Comparison of ENCODE assay signal across 28 cellular contexts in genomic region chr16:67648088-67648763, GRCh38. TPM values are rescaled to one million over a fixed set of nuclear protein-coding genes. Genes with fewer than 3 reads are reported as not detected.
DNase-seq lines count a peak whose midpoint lies in the region; ATAC-seq and TF ChIP-seq lines count a peak whose summit lies in the region.
"Had no signal": no experiment of that assay in that cellular context is flagged by ENCODE, and none has a peak within 500 bp of the region (broad histone marks: within the 10 kb centered on the region; RNA-seq: fewer than 3 reads in every experiment).

No MANE protein-coding gene starts in this region.

- peaks cover 12% of the 10 kb centered on the region for H3K4me1 Mint-ChIP-seq in CD4-positive, alpha-beta T cell (ENCODE audit: low read depth)
- H3K4me1 Mint-ChIP-seq in activated T-helper 1 cell treated with anti-CD3 and anti-CD28 coated beads, Interleukin-12 subunit alpha, Interleukin-12 subunit beta, Interleukin-2, Interleukin-4 antibody, amounts not matched to agents 30 ng/mL and 10 ng/mL and 1 ng/mL, durations not matched to agents 14 hours and 24 hours and 36 hours (ENCODE audit: low read depth) = peaks cover 4% of the 10 kb centered on the region

- H3K9me3 ChIP-seq in CD4-positive, alpha-beta T cell (ENCODE audit: control insufficient read depth, low read length) = no peaks in the 10 kb centered on the region
- H3K9me3 ChIP-seq in lower lobe of right lung = no peaks in the 10 kb centered on the region
- H3K9me3 ChIP-seq: breast epithelium, stomach, tibial artery had no signal

- H3K36me3 Mint-ChIP-seq in CD4-positive, alpha-beta T cell (ENCODE audit: low read depth) = peaks cover 52% of the 10 kb centered on the region
- peaks cover 26% of the 10 kb centered on the region for H3K36me3 Mint-ChIP-seq in activated T-helper 1 cell treated with anti-CD3 and anti-CD28 coated beads, Interleukin-12 subunit alpha, Interleukin-12 subunit beta, Interleukin-2, Interleukin-4 antibody, amounts not matched to agents 30 ng/mL and 10 ng/mL and 1 ng/mL, durations not matched to agents 14 hours and 24 hours and 36 hours (ENCODE audit: low read depth)

- no peaks in the 10 kb centered on the region for H3K27me3 Mint-ChIP-seq in CD4-positive, alpha-beta T cell
- no peaks in the 10 kb centered on the region for H3K27me3 Mint-ChIP-seq in activated T-helper 1 cell treated with anti-CD3 and anti-CD28 coated beads, Interleukin-12 subunit alpha, Interleukin-12 subunit beta, Interleukin-2, Interleukin-4 antibody, amounts not matched to agents 30 ng/mL and 10 ng/mL and 1 ng/mL, durations not matched to agents 14 hours and 24 hours and 36 hours (ENCODE audit: insufficient read depth)
- H3K27me3 Mint-ChIP-seq: activated B cell treated with CpG ODN at 0.5 μM for 24 hours; naive thymus-derived CD4-positive, alpha-beta T cell had no signal

- DNase-seq in CD4-positive, alpha-beta T cell = no peak
- DNase-seq in activated T-helper 1 cell treated with anti-CD3 and anti-CD28 coated beads, Interleukin-12 subunit alpha, Interleukin-12 subunit beta, Interleukin-2, Interleukin-4 antibody, amounts not matched to agents 30 ng/mL and 10 ng/mL and 1 ng/mL, durations not matched to agents 14 hours and 24 hours and 36 hours (ENCODE audit: low spot score) = no peak
- DNase-seq in lower lobe of right lung = peak; percentile 33
- DNase-seq in AG08395 (ENCODE audit: low spot score) = no peak
- DNase-seq in sciatic nerve (ENCODE audit: low spot score) = no peak
- DNase-seq in Right ventricle myocardium superior = no peak
- DNase-seq: activated B cell treated with CpG ODN at 0.5 μM for 24 hours; activated CD4-positive, alpha-beta T cell treated with anti-CD3 and anti-CD28 coated beads, Interleukin-2, amount 50 U/mL, for 4 hours; midbrain; naive thymus-derived CD4-positive, alpha-beta T cell; NCI-H1092; NCI-H187 treated with DMSO at 0.1 percent for 48 hours; NCI-H524; NK-92 treated with Interleukin-12 subunit alpha and Interleukin-12 subunit beta, amount 100 ng/mL, for 24 hours; occipital lobe; PC-3; SHP77; stimulated activated CD4-positive, alpha-beta T cell treated with anti-CD3 and anti-CD28 coated beads, Interleukin-1b, Interleukin-23, amount 100 ng/mL, for 48 hours; stimulated activated CD8-positive, alpha-beta memory T cell treated with anti-CD3 and anti-CD28 coated beads, Interleukin-4, amount 100 ng/mL, for 48 hours; stomach; tibial artery had no signal

- no peak overlapping the region for H3K4me3 ChIP-seq in lower lobe of right lung
- H3K4me3 ChIP-seq: smooth muscle cell, stomach, tibial artery had no signal

- no peaks in the 10 kb centered on the region for H3K27me3 ChIP-seq in CD4-positive, alpha-beta T cell (ENCODE audit: control insufficient read depth, insufficient read depth, low read length)
- peaks cover 73% of the 10 kb centered on the region for H3K27me3 ChIP-seq in lower lobe of right lung (ENCODE audit: low read depth)

- no peak for ATAC-seq in CD4-positive, alpha-beta T cell (ENCODE audit: poor library complexity)
- ATAC-seq in lower lobe of right lung (no peak), sciatic nerve (no peak), Right ventricle myocardium superior (ENCODE audit: poor library complexity) (no peak)
- ATAC-seq: activated naive CD4-positive, alpha-beta T cell treated with anti-CD3 and anti-CD28 coated beads, Interleukin-2, amount 50 U/mL, for 72 hours; naive thymus-derived CD4-positive, alpha-beta T cell; PC-3 had no signal

- intact Hi-C loops in CD4-positive, alpha-beta T cell (cut with DNase I, micrococcal nuclease) = no loop called here
- intact Hi-C loops in activated T-helper 1 cell treated with anti-CD3 and anti-CD28 coated beads, Interleukin-12 subunit alpha, Interleukin-12 subunit beta, Interleukin-2, Interleukin-4 antibody, amounts not matched to agents 30 ng/mL and 10 ng/mL and 1 ng/mL, durations not matched to agents 14 hours and 24 hours and 36 hours (cut with micrococcal nuclease) = no loop called here
- intact Hi-C loops in lower lobe of right lung (cut with DNase I) (no loop called here), sciatic nerve (cut with DNase I) (no loop called here), Right ventricle myocardium superior (cut with DNase I) (loop anchor here (10.0 kb wide), 1 partner anchor 103 kb away; no protein-coding TSS in a partner anchor)

- POLR2A ChIA-PET in CD4-positive, alpha-beta T cell (lab: Charles Lee) = interaction anchor here (5.8 kb wide), 1 partner anchor 11 kb away, joined by 74 read pairs; the partner anchor contains the start of gene ACD

- H3K36me3 ChIP-seq in lower lobe of right lung = no peaks in the 10 kb centered on the region
- H3K36me3 ChIP-seq: breast epithelium, stomach, tibial artery had no signal

- CTCF ChIA-PET in CD4-positive, alpha-beta T cell (lab: Charles Lee) = interaction anchor here (1.5 kb wide), 1 partner anchor 127 kb away, joined by 4 read pairs; no protein-coding TSS in a partner anchor

- H3K9me3 Mint-ChIP-seq in CD4-positive, alpha-beta T cell = no peaks in the 10 kb centered on the region
- H3K9me3 Mint-ChIP-seq in activated T-helper 1 cell treated with anti-CD3 and anti-CD28 coated beads, Interleukin-12 subunit alpha, Interleukin-12 subunit beta, Interleukin-2, Interleukin-4 antibody, amounts not matched to agents 30 ng/mL and 10 ng/mL and 1 ng/mL, durations not matched to agents 14 hours and 24 hours and 36 hours = no peaks in the 10 kb centered on the region
- H3K9me3 Mint-ChIP-seq: activated B cell treated with CpG ODN at 0.5 μM for 24 hours; activated naive CD4-positive, alpha-beta T cell treated with anti-CD3 and anti-CD28 coated beads, Interleukin-2, amount 50 U/mL, for 72 hours had no signal

- TF ChIP-seq CTCF in CD4-positive, alpha-beta T cell (IDR thresholded peaks at IDR 0.05) = no peak
- TF ChIP-seq CTCF in lower lobe of right lung (IDR thresholded peaks at IDR 0.05) = no peak

- peaks cover 14% of the 10 kb centered on the region for H3K4me1 ChIP-seq in lower lobe of right lung

- peak overlapping the region; percentile 38 for H3K4me3 Mint-ChIP-seq in CD4-positive, alpha-beta T cell
- peak overlapping the region; percentile 56 for H3K4me3 Mint-ChIP-seq in activated T-helper 1 cell treated with anti-CD3 and anti-CD28 coated beads, Interleukin-12 subunit alpha, Interleukin-12 subunit beta, Interleukin-2, Interleukin-4 antibody, amounts not matched to agents 30 ng/mL and 10 ng/mL and 1 ng/mL, durations not matched to agents 14 hours and 24 hours and 36 hours
- H3K4me3 Mint-ChIP-seq: activated B cell treated with CpG ODN at 0.5 μM for 24 hours had no signal

- no peak overlapping the region for H3K27ac ChIP-seq in CD4-positive, alpha-beta T cell (ENCODE audit: low read depth, low read length)
- H3K27ac ChIP-seq in lower lobe of right lung = no peak overlapping the region
- H3K27ac ChIP-seq: breast epithelium, epithelial cell of prostate, stomach, tibial artery had no signal

- no peak overlapping the region for H3K27ac Mint-ChIP-seq in CD4-positive, alpha-beta T cell
- no peak overlapping the region for H3K27ac Mint-ChIP-seq in activated T-helper 1 cell treated with anti-CD3 and anti-CD28 coated beads, Interleukin-12 subunit alpha, Interleukin-12 subunit beta, Interleukin-2, Interleukin-4 antibody, amounts not matched to agents 30 ng/mL and 10 ng/mL and 1 ng/mL, durations not matched to agents 14 hours and 24 hours and 36 hours
- H3K27ac Mint-ChIP-seq: activated B cell treated with CpG ODN at 0.5 μM for 24 hours had no signal

RNA-seq across cellular contexts. Expression of gene CARMIL2, which starts 3.3 kb away (rescaled TPM):
- 100 to 1,000 TPM; 147 to 148 TPM for total RNA-seq in CD4-positive, alpha-beta T cell
- 228 and 238 TPM in 2 replicates for total RNA-seq in activated T-helper 1 cell treated with anti-CD3 and anti-CD28 coated beads, Interleukin-12 subunit alpha, Interleukin-12 subunit beta, Interleukin-2, Interleukin-4 antibody, amounts not matched to agents 30 ng/mL and 10 ng/mL and 1 ng/mL, durations not matched to agents 14 hours and 24 hours and 36 hours
- total RNA-seq in lower lobe of right lung (2.4 TPM), sciatic nerve (2.8 TPM), Right ventricle myocardium superior (0.05 TPM)

RNA-seq across cellular contexts. Expression of gene ACD, which starts 11.8 kb away (rescaled TPM):
- 10 to 100 TPM; 21.6 to 26.0 TPM for total RNA-seq in CD4-positive, alpha-beta T cell
- total RNA-seq in activated T-helper 1 cell treated with anti-CD3 and anti-CD28 coated beads, Interleukin-12 subunit alpha, Interleukin-12 subunit beta, Interleukin-2, Interleukin-4 antibody, amounts not matched to agents 30 ng/mL and 10 ng/mL and 1 ng/mL, durations not matched to agents 14 hours and 24 hours and 36 hours = 56.7 and 59.1 TPM in 2 replicates
- total RNA-seq in lower lobe of right lung (16.6 TPM), sciatic nerve (21.2 TPM), Right ventricle myocardium superior (7.1 TPM)

RNA-seq across cellular contexts. Expression of gene PARD6A, which starts 12.5 kb away (rescaled TPM):
- 1 to 10 TPM; 4.5 to 4.7 TPM for total RNA-seq in CD4-positive, alpha-beta T cell
- total RNA-seq in activated T-helper 1 cell treated with anti-CD3 and anti-CD28 coated beads, Interleukin-12 subunit alpha, Interleukin-12 subunit beta, Interleukin-2, Interleukin-4 antibody, amounts not matched to agents 30 ng/mL and 10 ng/mL and 1 ng/mL, durations not matched to agents 14 hours and 24 hours and 36 hours = 13.4 and 16.1 TPM in 2 replicates
- total RNA-seq in lower lobe of right lung = 5.5 TPM
- total RNA-seq in sciatic nerve = 5.6 TPM
- 3.2 TPM for total RNA-seq in Right ventricle myocardium superior
- total RNA-seq: H4 had no signal

RNA-seq across cellular contexts. Expression of gene ENKD1, which starts 18.3 kb away (rescaled TPM):
- 1 to 10 TPM; 2.0 to 3.5 TPM for total RNA-seq in CD4-positive, alpha-beta T cell
- 11.0 and 11.8 TPM in 2 replicates for total RNA-seq in activated T-helper 1 cell treated with anti-CD3 and anti-CD28 coated beads, Interleukin-12 subunit alpha, Interleukin-12 subunit beta, Interleukin-2, Interleukin-4 antibody, amounts not matched to agents 30 ng/mL and 10 ng/mL and 1 ng/mL, durations not matched to agents 14 hours and 24 hours and 36 hours
- total RNA-seq in lower lobe of right lung (19.4 TPM), sciatic nerve (19.7 TPM), Right ventricle myocardium superior (8.8 TPM)

RNA-seq across cellular contexts. Expression of gene C16orf86, which starts 18.4 kb away (rescaled TPM):
- 1 to 10 TPM; 2.0 to 2.4 TPM for total RNA-seq in CD4-positive, alpha-beta T cell
- total RNA-seq in activated T-helper 1 cell treated with anti-CD3 and anti-CD28 coated beads, Interleukin-12 subunit alpha, Interleukin-12 subunit beta, Interleukin-2, Interleukin-4 antibody, amounts not matched to agents 30 ng/mL and 10 ng/mL and 1 ng/mL, durations not matched to agents 14 hours and 24 hours and 36 hours = 0.86 and 1.4 TPM in 2 replicates
- total RNA-seq in lower lobe of right lung (5.3 TPM), sciatic nerve (8.6 TPM), Right ventricle myocardium superior (4.3 TPM)
- total RNA-seq: A673, G401, H4, PC-3 had no signal

Comparison
In these comparisons a context has a peak if more than half of its experiments do, and no peak if none do; other contexts are left out.
1. RNA of gene CARMIL2, which starts 3.3 kb away (total RNA-seq): 228 to 238 TPM in activated T-helper 1 cell treated with anti-CD3 and anti-CD28 coated beads, Interleukin-12 subunit alpha, Interleukin-12 subunit beta, Interleukin-2, Interleukin-4 antibody, amounts not matched to agents 30 ng/mL and 10 ng/mL and 1 ng/mL, durations not matched to agents 14 hours and 24 hours and 36 hours and 147 to 148 TPM in CD4-positive, alpha-beta T cell; 2.8 TPM in sciatic nerve (single experiment), 2.4 TPM in lower lobe of right lung (single experiment) and 0.05 TPM in Right ventricle myocardium superior (single experiment); every median in the first group is over 10 times any median in the second.